In genomic region chr4:40247350-40247749, GRCh38 we compare ENCODE assay signal across 3 cellular contexts.
TF ChIP-seq lines count a peak whose summit lies in the region.

No MANE protein-coding gene starts in this region.

TF ChIP-seq in HepG2, 621 proteins besides CTCF, POLR2A, EP300 and RAD21 (continued from another document):
- no peak for TF ChIP-seq ZNF367 (CRISPR knock-in tag; IDR thresholded peaks at IDR 0.05; ENCODE audit: borderline replicate concordance)
- no peak for TF ChIP-seq ZNF614 (CRISPR knock-in tag; IDR thresholded peaks at IDR 0.05; ENCODE audit: borderline replicate concordance)
- no peak for TF ChIP-seq U2AF2 (IDR thresholded peaks at IDR 0.05; ENCODE audit: low read depth, low read length)
- TF ChIP-seq ZNF605 (CRISPR knock-in tag; IDR thresholded peaks at IDR 0.05): no peak
- no peak for TF ChIP-seq CBX5 (CRISPR knock-in tag; IDR thresholded peaks at IDR 0.05; ENCODE audit: borderline replicate concordance)
- TF ChIP-seq RARA (CRISPR knock-in tag; IDR thresholded peaks at IDR 0.05): no peak
- TF ChIP-seq ZNF660 (CRISPR knock-in tag; IDR thresholded peaks at IDR 0.05; ENCODE audit: borderline replicate concordance, low read depth): no peak
- TF ChIP-seq KDM5A (IDR thresholded peaks at IDR 0.05; ENCODE audit: borderline replicate concordance, low read length): no peak
- TF ChIP-seq FOXO1 (CRISPR knock-in tag; IDR thresholded peaks at IDR 0.05): no peak
- TF ChIP-seq ZNF274 (CRISPR knock-in tag; IDR thresholded peaks at IDR 0.05): no peak
- TF ChIP-seq SNAPC5 (CRISPR knock-in tag; IDR thresholded peaks at IDR 0.05; ENCODE audit: borderline replicate concordance): no peak
- TF ChIP-seq MTERF4 (CRISPR knock-in tag; IDR thresholded peaks at IDR 0.05): no peak
- no peak for TF ChIP-seq ZNF800 (CRISPR knock-in tag; IDR thresholded peaks at IDR 0.05)
- TF ChIP-seq MEIS1 (CRISPR knock-in tag; IDR thresholded peaks at IDR 0.05; ENCODE audit: borderline replicate concordance): no peak

TF ChIP-seq in SK-N-SH, 30 proteins besides CTCF, POLR2A, EP300 and RAD21:
- no peak for TF ChIP-seq USF2 (IDR thresholded peaks at IDR 0.05; ENCODE audit: borderline replicate concordance, low read depth, low read length)
- TF ChIP-seq NFIC (IDR thresholded peaks at IDR 0.05; ENCODE audit: borderline replicate concordance): no peak
- TF ChIP-seq ELF1 (IDR thresholded peaks at IDR 0.05): no peak
- TF ChIP-seq RCOR1 (IDR thresholded peaks at IDR 0.05; ENCODE audit: low read length): no peak
- no peak for TF ChIP-seq PBX3 (IDR thresholded peaks at IDR 0.05)
- TF ChIP-seq REST (IDR thresholded peaks at IDR 0.05; ENCODE audit: low read depth, low read length): no peak
- TF ChIP-seq MEF2A (IDR thresholded peaks at IDR 0.05; ENCODE audit: borderline replicate concordance, low read depth): no peak
- no peak for TF ChIP-seq IRF3 (IDR thresholded peaks at IDR 0.05; ENCODE audit: low read depth, low read length)

TF ChIP-seq in SK-N-SH treated with all-trans-retinoic acid at 6 μM for 48 hours, 23 proteins besides CTCF, POLR2A, EP300 and RAD21:
- TF ChIP-seq CREB5 (CRISPR knock-in tag; IDR thresholded peaks at IDR 0.05; ENCODE audit: low read depth): no peak
- no peak for TF ChIP-seq ZC3H10 (CRISPR knock-in tag; IDR thresholded peaks at IDR 0.05)
- TF ChIP-seq PPARA (CRISPR knock-in tag; IDR thresholded peaks at IDR 0.05; ENCODE audit: borderline replicate concordance): no peak
- TF ChIP-seq OSR1 (CRISPR knock-in tag; IDR thresholded peaks at IDR 0.05): no peak
- no peak for TF ChIP-seq ZFP3 (CRISPR knock-in tag; IDR thresholded peaks at IDR 0.05)
- TF ChIP-seq CSRNP3 (CRISPR knock-in tag; IDR thresholded peaks at IDR 0.05): no peak
- no peak for TF ChIP-seq ESRRG (CRISPR knock-in tag; IDR thresholded peaks at IDR 0.05)
- no peak for TF ChIP-seq GLIS3 (CRISPR knock-in tag; IDR thresholded peaks at IDR 0.05)
- no peak for TF ChIP-seq TCF4 (CRISPR knock-in tag; IDR thresholded peaks at IDR 0.05; ENCODE audit: borderline replicate concordance)
- TF ChIP-seq CSDC2 (CRISPR knock-in tag; IDR thresholded peaks at IDR 0.05): no peak
- no peak for TF ChIP-seq ZFP30 (CRISPR knock-in tag; IDR thresholded peaks at IDR 0.05)
- TF ChIP-seq ZNF8 (CRISPR knock-in tag; IDR thresholded peaks at IDR 0.05): no peak
- TF ChIP-seq ZNF70 (CRISPR knock-in tag; IDR thresholded peaks at IDR 0.05): no peak
- no peak for TF ChIP-seq ZNF565 (CRISPR knock-in tag; conservative IDR thresholded peaks at IDR 0.05; ENCODE audit: low read depth)
- no peak for TF ChIP-seq POU6F1 (CRISPR knock-in tag; IDR thresholded peaks at IDR 0.05; ENCODE audit: borderline replicate concordance, low read depth)
TF ChIP-seq in SK-N-SH treated with all-trans-retinoic acid at 6 μM for 48 hours: peak in this region for 0.
